In the genomic region with DNA sequence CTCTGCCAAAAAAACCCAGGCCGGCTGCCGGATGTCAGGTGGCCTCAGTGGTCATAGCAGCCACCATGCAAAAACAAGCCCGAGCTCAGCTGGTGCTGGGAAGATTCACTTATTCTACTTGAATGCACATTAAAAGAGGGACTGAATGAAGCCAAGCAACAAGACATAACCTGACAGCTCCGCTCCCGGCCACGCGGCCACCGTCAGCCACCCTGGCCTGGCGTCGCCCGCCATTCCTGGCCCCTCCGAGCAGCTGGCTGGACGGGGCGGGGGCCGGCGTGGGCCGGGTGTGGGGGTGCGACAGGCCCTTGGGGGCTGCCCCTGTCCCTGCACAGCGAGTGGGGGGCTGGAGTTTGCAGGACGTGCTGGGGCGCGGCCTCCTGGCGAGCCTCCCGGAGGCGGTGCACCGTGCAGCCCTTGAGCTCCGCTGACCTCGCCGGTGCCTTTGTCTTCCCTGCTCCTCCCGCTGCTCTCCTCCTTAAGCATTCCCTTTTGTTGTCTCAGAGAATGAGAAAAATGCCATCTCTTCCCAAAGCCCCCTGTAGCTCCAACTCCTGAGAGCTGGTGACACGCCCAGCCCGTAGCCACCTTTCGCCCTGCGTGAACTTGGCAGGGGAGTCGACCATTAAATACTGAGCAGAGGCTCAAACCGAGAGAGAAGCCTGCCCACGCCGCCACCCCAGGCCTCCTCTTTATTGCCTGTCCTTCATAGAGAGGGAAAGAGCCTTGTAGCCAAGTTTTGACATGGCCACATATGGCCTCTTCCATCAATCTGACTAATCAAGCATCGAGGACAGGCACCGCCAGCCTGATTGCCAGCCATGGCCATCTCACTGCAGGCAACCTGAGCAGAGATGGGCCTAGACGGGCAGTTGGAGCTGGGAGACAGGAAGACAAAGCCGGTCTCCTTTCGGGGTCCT, we compare ENCODE assay signal across 17 cellular contexts.
DNase-seq lines count a peak whose midpoint lies in the region; ATAC-seq and TF ChIP-seq lines count a peak whose summit lies in the region.
"Had no signal": no experiment of that assay in that cellular context is flagged by ENCODE, and none has a peak within 500 bp of the region (broad histone marks: within the 10 kb centered on the region; RNA-seq: fewer than 3 reads in every experiment).

No MANE protein-coding gene starts in this region.

- peaks cover 24% of the 10 kb centered on the region for H3K27me3 Mint-ChIP-seq in H9 (ENCODE audit: low read depth)
- H3K27me3 Mint-ChIP-seq in naive thymus-derived CD8-positive, alpha-beta T cell, result peaks cover 7 to 30% (median 20%) of the 10 kb centered on the region in 5 donors
- peaks cover 5 to 14% of the 10 kb centered on the region in 2 donors for H3K27me3 Mint-ChIP-seq in CD4-positive, alpha-beta memory T cell

- no peak for TF ChIP-seq CTCF in H9 (conservative IDR thresholded peaks at IDR 0.05)

- H4K91ac ChIP-seq in H9 (ENCODE audit: insufficient read length, low read depth, low read length) (no peak overlapping the region), neuronal stem cell (ENCODE audit: low read depth, low read length, poor library complexity) (peak overlapping the region; percentile 68)

- H3K23me2 ChIP-seq in H9 (ENCODE audit: insufficient read length, low read depth, low read length, poor library complexity, severe bottlenecking), result no peaks in the 10 kb centered on the region

- no peak overlapping the region for H3K23ac ChIP-seq in H9 (ENCODE audit: insufficient read length, low read depth, low read length)
- peak overlapping the region; percentile 25 for H3K23ac ChIP-seq in neuronal stem cell (ENCODE audit: low read depth, low read length, poor library complexity)

- H3K4me3 ChIP-seq in iPS-18c (ENCODE audit: insufficient read depth, low read depth, low read length) (peak overlapping the region; percentile 9; the same call in 1 of the 2 replicates), neuronal stem cell (ENCODE audit: low read length in 2 of 2) (peak overlapping the region in 1 of 2 donors; percentile 58)
- H3K4me3 ChIP-seq in CD4-positive, alpha-beta memory T cell (ENCODE audit: low read length in 2 of 2), result no peak overlapping the region

- H2BK5ac ChIP-seq in H9 (ENCODE audit: insufficient read length, low read length) (no peak overlapping the region), neuronal stem cell (ENCODE audit: low read length) (peak overlapping the region; percentile 55)

- H3K79me1 ChIP-seq in H9 (ENCODE audit: insufficient read depth, low read depth, low read length, poor library complexity, severe bottlenecking), result no peaks in the 10 kb centered on the region
- H3K79me1 ChIP-seq in neuronal stem cell (ENCODE audit: low read depth, low read length), result no peaks in the 10 kb centered on the region

- no peak overlapping the region for H3T11ph ChIP-seq in H9 (ENCODE audit: low read length)

- H3K36me3 ChIP-seq in neuronal stem cell (replicated peaks in 1 of 2; ENCODE audit: control insufficient read depth in 2 of 2, insufficient read depth in 2 of 2, low read length in 2 of 2), result no peaks in the 10 kb centered on the region
- H3K36me3 ChIP-seq in CD4-positive, alpha-beta memory T cell (ENCODE audit: insufficient read depth, low read length), result no peaks in the 10 kb centered on the region

- H3K56ac ChIP-seq in H9 (ENCODE audit: insufficient read length, low read depth, low read length), result no peak overlapping the region

- no peak overlapping the region for H2BK15ac ChIP-seq in H9 (ENCODE audit: low read depth, low read length)
- peak overlapping the region; percentile 63 for H2BK15ac ChIP-seq in neuronal stem cell (ENCODE audit: low read length)

- H3K14ac ChIP-seq in H9 (ENCODE audit: insufficient read depth, low read length) (no peak overlapping the region), neuronal stem cell (ENCODE audit: low read length) (peak overlapping the region; percentile 25)

- H4K8ac ChIP-seq in H9 (replicated peaks; ENCODE audit: insufficient read length, low read depth, low read length) (no peak overlapping the region), neuronal stem cell (ENCODE audit: low read depth, low read length) (no peak overlapping the region)

- POLR2A ChIA-PET in naive thymus-derived CD8-positive, alpha-beta T cell (lab: Charles Lee), result no interaction called here
- POLR2A ChIA-PET in CD4-positive, alpha-beta memory T cell (lab: Charles Lee; ENCODE audit: partially characterized antibody), result no interaction called here

- H3K27ac Mint-ChIP-seq in H9, result peak overlapping the region in 1 of 3 experiments; percentile 34; a peak in 1 of 7 replicates
- no peak overlapping the region for H3K27ac Mint-ChIP-seq in naive thymus-derived CD8-positive, alpha-beta T cell
- H3K27ac Mint-ChIP-seq in CD4-positive, alpha-beta memory T cell, result no peak overlapping the region

- no peak overlapping the region for H4K5ac ChIP-seq in H9 (ENCODE audit: insufficient read length, low read depth, low read length)

- H3K27ac ChIP-seq in H9 (ENCODE audit: insufficient read length, low read depth, low read length) (no peak overlapping the region), neuronal stem cell (replicated peaks; ENCODE audit: low read length) (peak overlapping the region; percentile 83)
- no peak overlapping the region for H3K27ac ChIP-seq in CD4-positive, alpha-beta memory T cell (ENCODE audit: low read depth, low read length)
- H3K27ac ChIP-seq: KMS-11 had no signal

- H3K9me3 Mint-ChIP-seq in H9, result no peaks in the 10 kb centered on the region
- H3K9me3 Mint-ChIP-seq in naive thymus-derived CD8-positive, alpha-beta T cell, result no peaks in the 10 kb centered on the region
- H3K9me3 Mint-ChIP-seq in CD4-positive, alpha-beta memory T cell, result no peaks in the 10 kb centered on the region

- H3K9me3 ChIP-seq in H9 (ENCODE audit: control insufficient read depth, low read depth, low read length) (no peaks in the 10 kb centered on the region), iPS-18c (ENCODE audit: control insufficient read depth, insufficient read depth, low read length) (no peaks in the 10 kb centered on the region), neuronal stem cell (replicated peaks in 1 of 2; ENCODE audit: control insufficient read depth in 2 of 2, insufficient read depth in 1 of 2, low read depth in 1 of 2, low read length in 2 of 2) (no peaks in the 10 kb centered on the region)
- H3K9me3 ChIP-seq in CD4-positive, alpha-beta memory T cell (ENCODE audit: control insufficient read depth in 1 of 2, low read length in 2 of 2), result no peaks in the 10 kb centered on the region

- H3K36me3 Mint-ChIP-seq in H9 (ENCODE audit: insufficient read depth in 1 of 3, low read depth in 3 of 3), result no peaks in the 10 kb centered on the region; a peak in 1 of 7 replicates
- no peaks in the 10 kb centered on the region for H3K36me3 Mint-ChIP-seq in naive thymus-derived CD8-positive, alpha-beta T cell
- H3K36me3 Mint-ChIP-seq in CD4-positive, alpha-beta memory T cell, result no peaks in the 10 kb centered on the region
- H3K36me3 Mint-ChIP-seq: CD4-positive, CD25-positive, alpha-beta regulatory T cell had no signal

- H2BK12ac ChIP-seq in H9 (ENCODE audit: insufficient read length, low read depth, low read length) (no peak overlapping the region), neuronal stem cell (ENCODE audit: low read length) (peak overlapping the region; percentile 91)

- no peak overlapping the region for H3K4me2 ChIP-seq in H9 (ENCODE audit: insufficient read depth, insufficient read length, low read length)
- peak overlapping the region; percentile 60 for H3K4me2 ChIP-seq in neuronal stem cell (ENCODE audit: insufficient read depth, low read length, poor library complexity, severe bottlenecking)
- H3K4me2 ChIP-seq: KMS-11 had no signal

- ATAC-seq in naive thymus-derived CD8-positive, alpha-beta T cell, result no peak
- ATAC-seq: Panc1, Right ventricle myocardium inferior had no signal

- no peaks in the 10 kb centered on the region for H4K20me1 ChIP-seq in H9 (ENCODE audit: control insufficient read depth, insufficient read depth, insufficient read length)

- H2BK120ac ChIP-seq in H9 (ENCODE audit: low read depth, low read length, poor library complexity, severe bottlenecking), result no peak overlapping the region
- H2BK120ac ChIP-seq in neuronal stem cell (ENCODE audit: low read depth, low read length), result peak overlapping the region; percentile 63

- no peaks in the 10 kb centered on the region for H3K79me2 ChIP-seq in H9 (ENCODE audit: insufficient read depth, low read length)

- H3K9ac ChIP-seq in H9 (ENCODE audit: extremely low read depth, insufficient read length, low read length) (no peak overlapping the region), neuronal stem cell (ENCODE audit: low read depth, low read length, poor library complexity) (no peak overlapping the region)
- H3K9ac ChIP-seq: KMS-11 had no signal

- H3K4me3 Mint-ChIP-seq in H9, result peak overlapping the region in 1 of 2 experiments; percentile 34; a peak in 1 of 5 replicates
- peak overlapping the region in 1 of 10 donors; percentile 35 for H3K4me3 Mint-ChIP-seq in naive thymus-derived CD8-positive, alpha-beta T cell
- H3K4me3 Mint-ChIP-seq in CD4-positive, alpha-beta memory T cell, result no peak overlapping the region

- H2BK20ac ChIP-seq in H9 (ENCODE audit: low read depth, low read length, poor library complexity, severe bottlenecking), result no peak overlapping the region

- H3K27me3 ChIP-seq in H9 (ENCODE audit: insufficient read depth, low read length), result no peaks in the 10 kb centered on the region
- H3K27me3 ChIP-seq in neuronal stem cell (ENCODE audit: control insufficient read depth in 3 of 3, insufficient read depth in 3 of 3, low read depth in 1 of 3, low read length in 3 of 3), result peaks cover 0 to 18% (median 0%) of the 10 kb centered on the region in 3 experiments
- H3K27me3 ChIP-seq in CD4-positive, alpha-beta memory T cell (ENCODE audit: insufficient read depth, low read length), result no peaks in the 10 kb centered on the region

- DNase-seq in H9 (peak; percentile 46), cerebellar cortex (ENCODE audit: low spot score) (peak; percentile 59), neuronal stem cell (ENCODE audit: low spot score) (peak; percentile 74), cardiac septum (ENCODE audit: low spot score) (no peak)
- DNase-seq in naive thymus-derived CD8-positive, alpha-beta T cell, result no peak
- DNase-seq in CD4-positive, alpha-beta memory T cell, result no peak
- DNase-seq: AML-193; Calu3; CD4-positive, CD25-positive, alpha-beta regulatory T cell; GOT3; NCI-H1105; NCI-H187 treated with DMSO at 0.1 percent for 48 hours; NCI-H82 had no signal

- intact Hi-C loops in CD4-positive, alpha-beta memory T cell (cut with micrococcal nuclease), result no loop called here
- intact Hi-C loops in cardiac septum (cut with DNase I), result no loop called here

- H2AFZ ChIP-seq in H9 (ENCODE audit: low read length), result no peak overlapping the region
- H2AFZ ChIP-seq in neuronal stem cell (ENCODE audit: low read length), result peak overlapping the region; percentile 78

- no peak overlapping the region for H2AK5ac ChIP-seq in H9 (ENCODE audit: insufficient read length, low read length)
- H2AK5ac ChIP-seq in neuronal stem cell (ENCODE audit: low read depth, low read length), result peak overlapping the region; percentile 82

- WGBS in H9 (ENCODE audit: extremely low coverage, insufficient read length, low lambda C conversion rate), result no CpG with 5 or more reads among the region's 43 CpGs
- no CpG with 5 or more reads among the region's 43 CpGs for WGBS in neuronal stem cell (ENCODE audit: extremely low coverage in 2 of 2, insufficient read length in 2 of 2, insufficient replicate concordance in 1 of 2), 2 donors

- H3K4me1 ChIP-seq in H9 (ENCODE audit: insufficient read depth, low read length) (no peaks in the 10 kb centered on the region), neuronal stem cell (ENCODE audit: control insufficient read depth in 2 of 2, insufficient read depth in 1 of 2, low read depth in 1 of 2, low read length in 2 of 2) (peaks cover 26 to 29% of the 10 kb centered on the region in 2 donors)
- no peaks in the 10 kb centered on the region for H3K4me1 ChIP-seq in CD4-positive, alpha-beta memory T cell (ENCODE audit: insufficient read depth, low read length)

- CTCF ChIA-PET in CD4-positive, alpha-beta memory T cell (lab: Charles Lee; ENCODE audit: partially characterized antibody), result interaction anchor here (1.8 kb wide), 1 partner anchor 12 kb away, joined by 7 read pairs; no protein-coding TSS in a partner anchor

- H3K4me1 Mint-ChIP-seq in H9, result peaks cover 66 to 68% of the 10 kb centered on the region in 2 experiments
- no peaks in the 10 kb centered on the region for H3K4me1 Mint-ChIP-seq in naive thymus-derived CD8-positive, alpha-beta T cell
- H3K4me1 Mint-ChIP-seq in CD4-positive, alpha-beta memory T cell, result no peaks in the 10 kb centered on the region
- H3K4me1 Mint-ChIP-seq: CD4-positive, CD25-positive, alpha-beta regulatory T cell had no signal

- no peak overlapping the region for H3K4ac ChIP-seq in H9 (ENCODE audit: low read depth, low read length)
- peak overlapping the region; percentile 17 for H3K4ac ChIP-seq in neuronal stem cell (ENCODE audit: low read length)

- H3K18ac ChIP-seq in H9 (ENCODE audit: insufficient read length, low read depth, low read length) (no peak overlapping the region), neuronal stem cell (ENCODE audit: low read length) (peak overlapping the region; percentile 96)

Comparison
In these comparisons a context has a peak if more than half of its experiments do, and no peak if none do; other contexts are left out.
1. DNase-seq: peak in H9 (single experiment), cerebellar cortex (single experiment) and neuronal stem cell (single experiment); none in naive thymus-derived CD8-positive, alpha-beta T cell (0 of 10), CD4-positive, alpha-beta memory T cell (0 of 5) and cardiac septum (single experiment).